ENCODE assay signal across 8 cellular contexts in genomic region chrX:39196192-39197102, GRCh38.
A peak's percentile ranks its signal among the peaks of the same experiment; 100 is the strongest.
DNase-seq lines count a peak whose midpoint lies in the region; ATAC-seq and TF ChIP-seq lines count a peak whose summit lies in the region.

No MANE protein-coding gene starts in this region.

- no peaks in the 10 kb centered on the region for H3K27me3 Mint-ChIP-seq in activated T-helper 17 cell treated with anti-CD3 and anti-CD28 coated beads, Interleukin-2, amount 50 U/mL, for 72 hours

- H3K36me3 Mint-ChIP-seq in activated T-helper 17 cell treated with anti-CD3 and anti-CD28 coated beads, Interleukin-2, amount 50 U/mL, for 72 hours (ENCODE audit: low read depth), result no peaks in the 10 kb centered on the region

- intact Hi-C loops in lower lobe of right lung (cut with DNase I), result no loop called here
- intact Hi-C loops in posterior cingulate gyrus (cut with DNase I), result no loop called here

- H3K9me3 ChIP-seq in lower lobe of right lung, result no peaks in the 10 kb centered on the region

- peak overlapping the region; percentile 88 for H3K27ac Mint-ChIP-seq in activated T-helper 17 cell treated with anti-CD3 and anti-CD28 coated beads, Interleukin-2, amount 50 U/mL, for 72 hours

- DNase-seq in COLO829 (ENCODE audit: low spot score) (peak; percentile 76), GM19238 (ENCODE audit: insufficient read length, low spot score) (peak; percentile 45), NCI-H510A treated with DMSO at 0.1 percent for 48 hours (lab: John Stamatoyannopoulos, UW) (peak; percentile 79), lower lobe of right lung (no peak), substantia nigra (lab: John Stamatoyannopoulos, UW) (no peak), posterior cingulate gyrus (no peak)

- H3K27ac ChIP-seq in lower lobe of right lung, result no peak overlapping the region
- no peak overlapping the region for H3K27ac ChIP-seq in substantia nigra (ENCODE audit: low read depth, low read length, poor library complexity, severe bottlenecking)

- no peak for TF ChIP-seq CTCF in lower lobe of right lung (IDR thresholded peaks at IDR 0.05)

- no peaks in the 10 kb centered on the region for H3K36me3 ChIP-seq in lower lobe of right lung

- H3K4me1 Mint-ChIP-seq in activated T-helper 17 cell treated with anti-CD3 and anti-CD28 coated beads, Interleukin-2, amount 50 U/mL, for 72 hours, result peaks cover 21% of the 10 kb centered on the region

- H3K4me1 ChIP-seq in lower lobe of right lung, result no peaks in the 10 kb centered on the region

- H3K4me3 ChIP-seq in lower lobe of right lung, result no peak overlapping the region

- no peaks in the 10 kb centered on the region for H3K27me3 ChIP-seq in lower lobe of right lung (ENCODE audit: low read depth)

- no peaks in the 10 kb centered on the region for H3K9me3 Mint-ChIP-seq in activated T-helper 17 cell treated with anti-CD3 and anti-CD28 coated beads, Interleukin-2, amount 50 U/mL, for 72 hours

- H3K4me3 Mint-ChIP-seq in activated T-helper 17 cell treated with anti-CD3 and anti-CD28 coated beads, Interleukin-2, amount 50 U/mL, for 72 hours, result peak overlapping the region; percentile 68

- ATAC-seq in HG03103 (IDR thresholded peaks at IDR 0.05; ENCODE audit: low read depth, unreplicated experiment) (peak; percentile 96), lower lobe of right lung (peak; percentile 33 to 61)
- ATAC-seq in activated T-helper 17 cell treated with anti-CD3 and anti-CD28 coated beads, Interleukin-2, amount 50 U/mL, for 72 hours (replicated peaks), result peak; percentile 95

Comparison
In these comparisons a context has a peak if more than half of its experiments do, and no peak if none do; other contexts are left out.
1. DNase-seq: peak in COLO829 (single experiment), GM19238 (single experiment) and NCI-H510A treated with DMSO at 0.1 percent for 48 hours (single experiment); none in lower lobe of right lung (single experiment), substantia nigra (0 of 49) and posterior cingulate gyrus (0 of 10).
2. Peak in every context shown above with its lines, with median percentiles within 50 percentile points of each other: ATAC-seq.